Comparison of ENCODE assay signal across 9 cellular contexts in the genomic region with DNA sequence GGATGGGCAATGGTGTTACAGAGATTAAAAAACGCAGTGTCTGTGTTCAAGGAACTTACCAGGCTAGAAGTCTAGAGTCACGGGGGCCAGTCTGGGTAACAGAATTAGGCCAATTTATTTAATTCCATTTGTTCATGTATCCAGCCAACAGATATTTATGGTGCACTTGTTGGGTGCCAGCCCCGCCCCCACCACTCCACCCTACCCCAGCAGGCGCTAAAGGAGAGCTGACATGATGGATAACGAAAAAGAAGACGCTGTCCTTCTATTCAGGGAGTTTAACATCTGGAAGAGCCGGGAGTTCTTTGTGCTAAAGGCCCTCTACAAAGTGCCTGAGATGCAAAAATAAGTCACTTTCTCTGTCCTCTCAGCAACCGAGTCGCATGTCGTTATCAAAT. TPM values are rescaled to one million over a fixed set of nuclear protein-coding genes. Genes with fewer than 3 reads are reported as not detected.
A peak's percentile ranks its signal among the peaks of the same experiment; 100 is the strongest.
DNase-seq lines count a peak whose midpoint lies in the region; ATAC-seq and TF ChIP-seq lines count a peak whose summit lies in the region.
"Had no signal": no experiment of that assay in that cellular context is flagged by ENCODE, and none has a peak within 500 bp of the region (broad histone marks: within the 10 kb centered on the region; RNA-seq: fewer than 3 reads in every experiment).

No MANE protein-coding gene starts in this region.

- H3K4me1 Mint-ChIP-seq in dendritic cell treated with granulocyte-macrophage colony-stimulating factor and Interleukin-4, amounts not matched to agents 40 ng/mL and 50 ng/mL, for 4 days (ENCODE audit: low read depth) = peaks cover 39% of the 10 kb centered on the region
- peaks cover 43 to 49% of the 10 kb centered on the region in 2 donors for H3K4me1 Mint-ChIP-seq in natural killer cell

- peaks cover 38% of the 10 kb centered on the region for H3K27me3 Mint-ChIP-seq in dendritic cell treated with granulocyte-macrophage colony-stimulating factor and Interleukin-4, amounts not matched to agents 40 ng/mL and 50 ng/mL, for 4 days
- H3K27me3 Mint-ChIP-seq in natural killer cell (ENCODE audit: low read depth in 2 of 2) = peaks cover 16 to 26% of the 10 kb centered on the region in 2 donors

- peak overlapping the region; percentile 76 for H3K4me3 ChIP-seq in AG10803 (ENCODE audit: low read length)
- H3K4me3 ChIP-seq in NB4 (ENCODE audit: low read depth, low read length) = peak overlapping the region; percentile 61

- TF ChIP-seq POLR2A in NB4 (IDR thresholded peaks at IDR 0.05; ENCODE audit: extremely low read depth, insufficient read length) = no peak

- H3K4me3 Mint-ChIP-seq in dendritic cell treated with granulocyte-macrophage colony-stimulating factor and Interleukin-4, amounts not matched to agents 40 ng/mL and 50 ng/mL, for 4 days = peak overlapping the region; percentile 86
- peak overlapping the region; percentile 99 for H3K4me3 Mint-ChIP-seq in natural killer cell

- intact Hi-C loops in dendritic cell treated with granulocyte-macrophage colony-stimulating factor and Interleukin-4, amounts not matched to agents 40 ng/mL and 50 ng/mL, for 4 days (cut with micrococcal nuclease) = loop anchor here (5.0 kb wide), 2 partner anchors 56 to 69 kb away; no protein-coding TSS in a partner anchor
- intact Hi-C loops in natural killer cell (cut with micrococcal nuclease) = loop anchor here (5.0 kb wide), 4 partner anchors 41 to 1059 kb away; a partner anchor contains a TSS

- peaks cover 29% of the 10 kb centered on the region for H3K36me3 Mint-ChIP-seq in dendritic cell treated with granulocyte-macrophage colony-stimulating factor and Interleukin-4, amounts not matched to agents 40 ng/mL and 50 ng/mL, for 4 days (ENCODE audit: low read depth)
- H3K36me3 Mint-ChIP-seq in natural killer cell = no peaks in the 10 kb centered on the region

- DNase-seq in AG10803 (ENCODE audit: low read depth) = no peak
- no peak for DNase-seq in NB4 (ENCODE audit: low read depth)
- DNase-seq in natural killer cell = no peak
- DNase-seq in ecto neural progenitor cell (ENCODE audit: low spot score) = no peak
- DNase-seq: SIG-M5 had no signal

- peak overlapping the region; percentile 74 for H3K27ac Mint-ChIP-seq in dendritic cell treated with granulocyte-macrophage colony-stimulating factor and Interleukin-4, amounts not matched to agents 40 ng/mL and 50 ng/mL, for 4 days
- peak overlapping the region; percentile 95 to 98 for H3K27ac Mint-ChIP-seq in natural killer cell

- no peaks in the 10 kb centered on the region for H3K9me3 Mint-ChIP-seq in dendritic cell treated with granulocyte-macrophage colony-stimulating factor and Interleukin-4, amounts not matched to agents 40 ng/mL and 50 ng/mL, for 4 days
- no peaks in the 10 kb centered on the region for H3K9me3 Mint-ChIP-seq in natural killer cell

- TF ChIP-seq CTCF in AG10803 (conservative IDR thresholded peaks at IDR 0.05; ENCODE audit: low read length) (no peak), NB4 (IDR thresholded peaks at IDR 0.05; ENCODE audit: low read depth, low read length) (no peak), natural killer cell (IDR thresholded peaks at IDR 0.05) (no peak)

- no peak for ATAC-seq in natural killer cell
- no peak for ATAC-seq in HG02840 (IDR thresholded peaks at IDR 0.05; ENCODE audit: low FRiP score, unreplicated experiment)
- no peak for ATAC-seq in GM19324 (IDR thresholded peaks at IDR 0.05; ENCODE audit: low FRiP score, unreplicated experiment)
- ATAC-seq in HG02884 (IDR thresholded peaks at IDR 0.05; ENCODE audit: unreplicated experiment) = no peak

RNA-seq across cellular contexts. Expression of a gene that starts 1.1 kb away (rescaled TPM):
- total RNA-seq in natural killer cell = 100 to 1,000 TPM; 142 to 162 (median 145) TPM
